In genomic region chr2:211174631-211175030, GRCh38 we compare ENCODE assay signal across 23 cellular contexts.
"Had no signal": no experiment of that assay in that cellular context is flagged by ENCODE, and none has a peak within 500 bp of the region (broad histone marks: within the 10 kb centered on the region; RNA-seq: fewer than 3 reads in every experiment).

No MANE protein-coding gene starts in this region.

- H3K9me3 ChIP-seq: SK-N-SH had no signal

- H3K9ac ChIP-seq: KMS-11, SK-N-SH had no signal

- DNase-seq: Kasumi-1, MV-4-11, NCI-H1048, NCI-H1105, NCI-H1417, NCI-H1436 treated with DMSO at 0.1 percent for 48 hours, NCI-H1694, NCI-H187 treated with DMSO at 0.1 percent for 48 hours, NCI-H2029 treated with DMSO at 0.1 percent for 48 hours, NCI-H2171 treated with DMSO at 0.1 percent for 48 hours, NCI-H2227 treated with DMSO at 0.1 percent for 48 hours, NCI-H524, NCI-H526 treated with DMSO at 0.1 percent for 48 hours, NCI-H748 treated with DMSO at 0.1 percent for 48 hours, PC-3, SHP77, SK-N-SH, SW 1271 had no signal

- ATAC-seq: HepG2, K562, Panc1, PC-3 had no signal

- H3K27ac ChIP-seq: KMS-11, RWPE1 had no signal

- H3K4me3 ChIP-seq: K562 had no signal

- H3K4me2 ChIP-seq: KMS-11, SK-N-SH had no signal
